8 cellular contexts compared by ENCODE assay signal in the genomic region with DNA sequence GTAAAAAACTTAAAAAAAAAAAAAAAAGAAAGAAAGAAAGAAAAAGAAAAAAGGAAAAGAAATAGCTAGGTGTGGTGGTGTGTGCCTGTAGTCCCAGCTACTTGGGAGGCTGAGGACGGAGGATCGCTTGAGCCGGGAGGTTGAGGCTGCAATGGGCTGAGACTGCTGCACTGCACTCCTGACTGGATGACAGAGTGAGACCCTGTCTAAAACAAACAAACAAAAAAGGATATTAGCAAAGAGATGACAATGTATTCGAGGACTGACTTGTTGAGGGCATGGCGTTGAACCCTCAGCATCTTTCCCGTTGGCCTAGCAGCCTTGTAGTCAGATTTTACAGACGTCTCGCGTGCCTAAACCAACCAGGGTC. TPM values are rescaled to one million over a fixed set of nuclear protein-coding genes. Genes with fewer than 3 reads are reported as not detected.
DNase-seq lines count a peak whose midpoint lies in the region; ATAC-seq, FAIRE-seq and TF ChIP-seq lines count a peak whose summit lies in the region.

No MANE protein-coding gene starts in this region.

- CTCF ChIA-PET in PC-9 (lab: Charles Lee) (interaction anchor here (0.6 to 0.7 kb wide), 2 partner anchors 17 to 979 kb away, joined by 4 read pairs; no protein-coding TSS in a partner anchor), endothelial cell of umbilical vein (lab: Charles Lee) (interaction anchor here (0.6 to 1.2 kb wide), 4 partner anchors 36 to 502 kb away, joined by 3 read pairs; no protein-coding TSS in a partner anchor)

- peak overlapping the region; percentile 96 for H3K4me3 ChIP-seq in CD4-positive, CD25-positive, alpha-beta regulatory T cell (ENCODE audit: low read depth, low read length)
- H3K4me3 ChIP-seq in PC-9 (peak overlapping the region; percentile 68), endothelial cell of umbilical vein (replicated peaks in 1 of 3; ENCODE audit: insufficient read depth in 1 of 3, low read depth in 1 of 3, low read length in 3 of 3) (peak overlapping the region in 2 of 3 experiments; percentile 60 to 76), neutrophil (ENCODE audit: low read depth in 1 of 2, low read length in 1 of 2) (peak overlapping the region; percentile 71 to 72)

- H3K9me3 ChIP-seq in CD4-positive, CD25-positive, alpha-beta regulatory T cell (ENCODE audit: control insufficient read depth in 2 of 2, low read length in 2 of 2), result no peaks in the 10 kb centered on the region
- no peaks in the 10 kb centered on the region for H3K9me3 ChIP-seq in PC-9 (ENCODE audit: insufficient read depth, low read depth)
- H3K9me3 ChIP-seq in endothelial cell of umbilical vein (replicated peaks; ENCODE audit: control insufficient read depth, insufficient read depth, low read length), result no peaks in the 10 kb centered on the region
- H3K9me3 ChIP-seq in neutrophil, result no peaks in the 10 kb centered on the region

- H4K20me1 ChIP-seq in PC-9 (ENCODE audit: insufficient read depth), result no peaks in the 10 kb centered on the region
- H4K20me1 ChIP-seq in endothelial cell of umbilical vein (replicated peaks; ENCODE audit: control insufficient read depth, extremely low read depth, insufficient read depth, low read length), result no peaks in the 10 kb centered on the region

- ATAC-seq in CD4-positive, CD25-positive, alpha-beta regulatory T cell (ENCODE audit: low read depth in 2 of 2), result peak in 1 of 2 donors; percentile 2
- ATAC-seq in HG03442 (IDR thresholded peaks at IDR 0.05; ENCODE audit: unreplicated experiment) (no peak), GM18868 (IDR thresholded peaks at IDR 0.05; ENCODE audit: unreplicated experiment) (no peak)

- FAIRE-seq in endothelial cell of umbilical vein (lab: Jason Lieb, UNC), result no peak

- H3K4me2 ChIP-seq in PC-9, result peak overlapping the region; percentile 78
- H3K4me2 ChIP-seq in endothelial cell of umbilical vein (ENCODE audit: insufficient read depth, low read length), result peak overlapping the region; percentile 65

- peak overlapping the region; percentile 86 to 95 (median 90) for H3K4me3 Mint-ChIP-seq in CD4-positive, CD25-positive, alpha-beta regulatory T cell

- peak overlapping the region; percentile 58 for H3K27ac ChIP-seq in CD4-positive, CD25-positive, alpha-beta regulatory T cell (ENCODE audit: insufficient read depth, low read length, poor library complexity, severe bottlenecking)
- H3K27ac ChIP-seq in PC-9 (peak overlapping the region; percentile 36; the same call in 1 of the 2 replicates), endothelial cell of umbilical vein (ENCODE audit: insufficient read depth, low read depth, low read length) (no peak overlapping the region), neutrophil (peak overlapping the region; percentile 64)

- TF ChIP-seq CTCF in PC-9 (conservative IDR thresholded peaks at IDR 0.05), result no peak
- TF ChIP-seq CTCF in endothelial cell of umbilical vein (IDR thresholded peaks at IDR 0.05; ENCODE audit: extremely low read depth in 1 of 2, insufficient read depth in 1 of 2, low read depth in 1 of 2, low read length in 2 of 2), result no peak
- TF ChIP-seq CTCF in neutrophil (IDR thresholded peaks at IDR 0.05), result no peak

- intact Hi-C loops in PC-9 (cut with micrococcal nuclease; ENCODE audit: unreplicated experiment), result loop anchor here (2.0 kb wide), 1 partner anchor 67 kb away; the partner anchor contains the start of genes LNP1 and TOMM70
- intact Hi-C loops in endothelial cell of umbilical vein (cut with micrococcal nuclease), result loop anchor here (1.0 kb wide), 1 partner anchor 67 kb away; the partner anchor contains the start of genes LNP1 and TOMM70

- TF ChIP-seq POLR2A in endothelial cell of umbilical vein (IDR thresholded peaks at IDR 0.05; ENCODE audit: low read depth, low read length), result no peak

- dilution Hi-C loops in endothelial cell of umbilical vein (cut with MboI; ENCODE audit: extremely low pct_ligation_motif_present, low sequenced_read_pairs), result no loop called here

- no peaks in the 10 kb centered on the region for H3K9me2 ChIP-seq in PC-9 (ENCODE audit: insufficient read depth)

- H3K27me3 Mint-ChIP-seq in CD4-positive, CD25-positive, alpha-beta regulatory T cell, result no peaks in the 10 kb centered on the region

- H3K36me3 Mint-ChIP-seq in CD4-positive, CD25-positive, alpha-beta regulatory T cell, result no peaks in the 10 kb centered on the region

- peaks cover 0 to 2% (median 0%) of the 10 kb centered on the region in 7 donors for H3K9me3 Mint-ChIP-seq in CD4-positive, CD25-positive, alpha-beta regulatory T cell

- H3K27me3 ChIP-seq in CD4-positive, CD25-positive, alpha-beta regulatory T cell (ENCODE audit: control insufficient read depth, insufficient read depth, low read length), result no peaks in the 10 kb centered on the region
- H3K27me3 ChIP-seq in PC-9 (ENCODE audit: insufficient read depth, low read depth) (no peaks in the 10 kb centered on the region), endothelial cell of umbilical vein (ENCODE audit: control insufficient read depth in 2 of 2, insufficient read depth in 2 of 2, low read length in 2 of 2) (no peaks in the 10 kb centered on the region), neutrophil (no peaks in the 10 kb centered on the region)

- BruUV-seq in PC-9 (replicated peaks; lab: Mats Ljungman, UMichigan) (TSS peak; percentile 72), endothelial cell of umbilical vein (replicated peaks; lab: Mats Ljungman, UMichigan) (no TSS peak)

- H3K79me2 ChIP-seq in PC-9 (ENCODE audit: low read depth) (peaks cover 13% of the 10 kb centered on the region), endothelial cell of umbilical vein (ENCODE audit: control insufficient read depth, insufficient read depth, low read length) (no peaks in the 10 kb centered on the region)

- H3F3A ChIP-seq in PC-9 (ENCODE audit: insufficient read depth, low read depth), result no peaks in the 10 kb centered on the region

- peak overlapping the region; percentile 61 for H3K9ac ChIP-seq in endothelial cell of umbilical vein (replicated peaks; ENCODE audit: extremely low read depth, insufficient read depth, low read length)

- H3K4me1 Mint-ChIP-seq in CD4-positive, CD25-positive, alpha-beta regulatory T cell, result peaks cover 6 to 27% (median 20%) of the 10 kb centered on the region in 4 donors

- POLR2A ChIA-PET in PC-9 (lab: Charles Lee; ENCODE audit: unreplicated experiment), result interaction anchor here (0.6 to 1.0 kb wide), 4 partner anchors 10 to 55 kb away, joined by 3 to 15 read pairs (median 6); no protein-coding TSS in a partner anchor
- POLR2A ChIA-PET in endothelial cell of umbilical vein (lab: Charles Lee), result no interaction called here

- no peak for DNase-seq in CD4-positive, CD25-positive, alpha-beta regulatory T cell
- DNase-seq in PC-9, result no peak
- no peak for DNase-seq in endothelial cell of umbilical vein (ENCODE audit: low read depth, low spot score)
- DNase-seq in COR-L47 (lab: John Stamatoyannopoulos, UW), result no peak
- DNase-seq in stimulated activated CD4-positive, alpha-beta T cell treated with anti-CD3 and anti-CD28 coated beads, Interleukin-12 subunit alpha, Interleukin-12 subunit beta, amount 100 ng/mL, for 4 hours, result no peak

- no peaks in the 10 kb centered on the region for H3K9me1 ChIP-seq in endothelial cell of umbilical vein (replicated peaks; ENCODE audit: control insufficient read depth, extremely low read depth, insufficient read depth, low read length)

- H3K4me1 ChIP-seq in CD4-positive, CD25-positive, alpha-beta regulatory T cell (ENCODE audit: control insufficient read depth, insufficient read depth, low read length, poor library complexity, severe bottlenecking), result peaks cover 21% of the 10 kb centered on the region
- peaks cover 12% of the 10 kb centered on the region; the same call in 1 of the 2 replicates for H3K4me1 ChIP-seq in PC-9 (replicated peaks; ENCODE audit: insufficient read depth)
- peaks cover 10% of the 10 kb centered on the region for H3K4me1 ChIP-seq in endothelial cell of umbilical vein (ENCODE audit: control insufficient read depth, extremely low read depth, insufficient read depth, low read length)
- peaks cover 17 to 18% of the 10 kb centered on the region in 2 experiments for H3K4me1 ChIP-seq in neutrophil (ENCODE audit: control insufficient read depth in 1 of 2, insufficient read depth in 1 of 2, low read depth in 1 of 2, low read length in 1 of 2)

- H3K36me3 ChIP-seq in CD4-positive, CD25-positive, alpha-beta regulatory T cell (ENCODE audit: control insufficient read depth, insufficient read depth, low read length), result no peaks in the 10 kb centered on the region
- H3K36me3 ChIP-seq in PC-9 (ENCODE audit: low read depth) (0 out of 2 replicates have a peak, but pooled peaks cover 4% of the 10 kb centered on the region), endothelial cell of umbilical vein (ENCODE audit: control insufficient read depth in 2 of 2, extremely low read depth in 1 of 2, insufficient read depth in 2 of 2, low read length in 2 of 2) (no peaks in the 10 kb centered on the region), neutrophil (no peaks in the 10 kb centered on the region)

- H2AFZ ChIP-seq in PC-9, result peak overlapping the region; percentile 94
- peak overlapping the region; percentile 98 for H2AFZ ChIP-seq in endothelial cell of umbilical vein (ENCODE audit: low read depth, low read length)

- H3K27ac Mint-ChIP-seq in CD4-positive, CD25-positive, alpha-beta regulatory T cell, result peak overlapping the region in 2 of 3 donors; percentile 85 to 87

TF ChIP-seq in endothelial cell of umbilical vein, 7 proteins besides CTCF, POLR2A, EP300 and RAD21:
- TF ChIP-seq EZH2 (IDR thresholded peaks at IDR 0.05; ENCODE audit: borderline replicate concordance, low read depth, low read length, severe bottlenecking), result no peak

RNA-seq across cellular contexts. Expression of gene NIT2, which starts 0.6 kb away (rescaled TPM):
- total RNA-seq in CD4-positive, CD25-positive, alpha-beta regulatory T cell, result 26.1 TPM
- polyA plus RNA-seq in CD4-positive, CD25-positive, alpha-beta regulatory T cell, result 10 to 100 TPM; 35.7 to 49.4 (median 44.9) TPM
- total RNA-seq in PC-9 (2021) (91.0 and 115 TPM in 2 replicates), endothelial cell of umbilical vein (20.5 and 29.1 TPM in 2 replicates)
- polyA plus RNA-seq in endothelial cell of umbilical vein, result 14.4 and 19.4 TPM in 2 replicates
- 14.5 and 16.7 TPM in 2 replicates for polyA plus RNA-seq in endothelial cell of umbilical vein (2011; cell fraction: cytosol; rRNA removed)
- polyA plus RNA-seq in endothelial cell of umbilical vein (2011; cell fraction: nucleus; rRNA removed), result 66.8 and 74.6 TPM in 2 replicates
- 23.8 and 37.7 TPM in 2 replicates for polyA plus RNA-seq in endothelial cell of umbilical vein (2012)
- polyA minus RNA-seq in endothelial cell of umbilical vein, result 6.7 and 10.0 TPM in 2 replicates
- polyA minus RNA-seq in endothelial cell of umbilical vein (2011; cell fraction: cytosol; rRNA and poly(A)+ RNA removed), result 19.5 TPM
- polyA minus RNA-seq in endothelial cell of umbilical vein (2011; cell fraction: nucleus; rRNA and poly(A)+ RNA removed), result 13.1 and 18.8 TPM in 2 replicates
